Comparison of ENCODE assay signal across 24 cellular contexts in the genomic region with DNA sequence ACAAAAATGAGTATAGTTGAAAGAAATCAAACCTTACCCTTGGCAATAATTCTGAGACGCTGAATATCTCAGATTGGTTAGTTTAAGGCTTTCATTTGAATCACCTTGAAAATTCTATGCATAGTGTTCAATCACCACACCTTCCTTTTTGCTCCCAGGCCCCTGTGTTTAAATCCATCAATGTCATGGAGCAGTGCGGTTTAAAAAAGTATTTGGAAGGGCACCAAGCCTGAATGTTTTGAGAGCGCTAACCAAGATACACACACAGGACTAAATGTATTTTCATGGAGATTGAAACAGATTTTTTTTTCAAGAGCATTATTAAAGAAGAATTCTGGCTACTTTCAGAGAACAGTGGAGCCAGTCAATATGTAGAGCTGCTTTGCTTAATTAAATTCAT.
"Had no signal": no experiment of that assay in that cellular context is flagged by ENCODE, and none has a peak within 500 bp of the region (broad histone marks: within the 10 kb centered on the region; RNA-seq: fewer than 3 reads in every experiment).

No MANE protein-coding gene starts in this region.

- H3K36me3 ChIP-seq: gastroesophageal sphincter, heart left ventricle, sigmoid colon, spleen, upper lobe of right lung had no signal

- H3K27me3 ChIP-seq: body of pancreas, gastroesophageal sphincter, sigmoid colon, spleen, testis, upper lobe of right lung had no signal

- H3K9me3 Mint-ChIP-seq: activated T-cell treated with anti-CD3 and anti-CD28 coated beads, Interleukin-2, amount 50 U/mL, for 72 hours; stimulated activated memory B cell treated with anti-CD40 and anti-IgM and Interleukin-4, amounts not matched to agents 10 μg/mL and 1 μg/mL and 100 μg/mL, for 72 hours had no signal

- H3K4me3 ChIP-seq: body of pancreas, dorsolateral prefrontal cortex, gastroesophageal sphincter, heart left ventricle, mucosa of descending colon, sigmoid colon, spleen, testis, upper lobe of right lung had no signal

- H3K4me1 Mint-ChIP-seq: memory B cell; naive thymus-derived CD4-positive, alpha-beta T cell; stimulated activated memory B cell treated with anti-CD40 and anti-IgM and Interleukin-4, amounts not matched to agents 10 μg/mL and 1 μg/mL and 100 μg/mL, for 72 hours had no signal

- H3K4me1 ChIP-seq: spleen, testis, upper lobe of right lung had no signal

- H3K9me3 ChIP-seq: body of pancreas, gastroesophageal sphincter, heart left ventricle, mucosa of descending colon, sigmoid colon, spleen, testis, upper lobe of right lung had no signal

- H3K36me3 Mint-ChIP-seq: memory B cell; naive thymus-derived CD4-positive, alpha-beta T cell; stimulated activated memory B cell treated with anti-CD40 and anti-IgM and Interleukin-4, amounts not matched to agents 10 μg/mL and 1 μg/mL and 100 μg/mL, for 72 hours had no signal

- H3K27me3 Mint-ChIP-seq: naive thymus-derived CD4-positive, alpha-beta T cell; stimulated activated memory B cell treated with anti-CD40 and anti-IgM and Interleukin-4, amounts not matched to agents 10 μg/mL and 1 μg/mL and 100 μg/mL, for 72 hours had no signal

- H3K4me3 Mint-ChIP-seq: activated T-cell treated with anti-CD3 and anti-CD28 coated beads, Interleukin-2, amount 50 U/mL, for 72 hours; memory B cell; naive thymus-derived CD4-positive, alpha-beta T cell; stimulated activated memory B cell treated with anti-CD40 and anti-IgM and Interleukin-4, amounts not matched to agents 10 μg/mL and 1 μg/mL and 100 μg/mL, for 72 hours had no signal

- H3K27ac ChIP-seq: body of pancreas, dorsolateral prefrontal cortex, heart left ventricle, sigmoid colon, spleen, testis, upper lobe of right lung, VCaP had no signal

- DNase-seq: activated CD4-positive, alpha-beta T cell treated with anti-CD3 and anti-CD28 coated beads for 1 hour; activated CD4-positive, alpha-beta T cell treated with anti-CD3 and anti-CD28 coated beads, Interleukin-2, amount 50 U/mL, for 4 hours; activated effector memory CD4-positive, alpha-beta T cell treated with anti-CD3 and anti-CD28 coated beads, Interleukin-2, amount 50 U/mL, for 16 hours; activated naive CD4-positive, alpha-beta T cell treated with anti-CD3 and anti-CD28 coated beads, Interleukin-2, amount 50 U/mL, for 16 hours; activated T-cell treated with anti-CD3 and anti-CD28 coated beads, Interleukin-2, amount 50 U/mL, for 72 hours; body of pancreas; caudate nucleus; dorsolateral prefrontal cortex; erythroblast; heart left ventricle; kidney glomerular epithelial cell; mucosa of descending colon; naive thymus-derived CD4-positive, alpha-beta T cell; nucleus accumbens; sigmoid colon; spleen; stimulated activated CD4-positive, alpha-beta T cell treated with anti-CD3 and anti-CD28 coated beads, Interleukin-4, amount 100 ng/mL, for 4 hours; T-helper 2 cell; testis; upper lobe of right lung had no signal

- H3K27ac Mint-ChIP-seq: activated T-cell treated with anti-CD3 and anti-CD28 coated beads, Interleukin-2, amount 50 U/mL, for 72 hours; memory B cell; naive thymus-derived CD4-positive, alpha-beta T cell; stimulated activated memory B cell treated with anti-CD40 and anti-IgM and Interleukin-4, amounts not matched to agents 10 μg/mL and 1 μg/mL and 100 μg/mL, for 72 hours had no signal
